1 cellular context compared by ENCODE assay signal in the genomic region with DNA sequence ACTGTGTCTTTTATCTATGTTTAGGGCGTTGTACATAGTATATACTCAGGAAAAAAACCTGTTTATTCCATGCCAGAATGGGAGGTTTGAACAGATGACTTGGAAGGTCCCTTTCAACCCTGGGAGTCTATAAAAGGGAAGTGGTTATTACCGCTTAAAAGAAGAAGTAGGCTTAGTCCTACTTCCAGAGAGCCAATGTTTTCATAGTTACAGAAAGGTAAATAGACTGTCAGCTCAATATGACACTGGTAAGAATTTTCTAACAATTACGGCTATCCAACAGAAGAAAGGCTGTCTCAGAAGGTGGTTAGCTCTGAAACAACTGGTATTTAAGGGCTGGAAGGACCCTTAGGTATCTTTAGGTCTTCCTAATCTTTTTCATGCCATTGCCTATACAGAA.
TF ChIP-seq lines count a peak whose summit lies in the region.

No MANE protein-coding gene starts in this region.

TF ChIP-seq in endothelial cell of umbilical vein, 7 proteins besides CTCF, POLR2A, EP300 and RAD21:
- no peak for TF ChIP-seq POLR2AphosphoS5 (IDR thresholded peaks at IDR 0.05; ENCODE audit: insufficient read depth, low read depth, low read length)
- TF ChIP-seq EZH2 (IDR thresholded peaks at IDR 0.05; ENCODE audit: borderline replicate concordance, low read depth, low read length, severe bottlenecking) = no peak
- no peak for TF ChIP-seq GATA2 (IDR thresholded peaks at IDR 0.05; ENCODE audit: insufficient read depth, insufficient read length, low read depth, low read length)
- TF ChIP-seq FOS (IDR thresholded peaks at IDR 0.05; ENCODE audit: borderline replicate concordance, insufficient read depth, low read length) = no peak
- TF ChIP-seq JUN (IDR thresholded peaks at IDR 0.05; ENCODE audit: borderline replicate concordance, insufficient read depth, insufficient read length, low read depth) = no peak
- TF ChIP-seq MYC (IDR thresholded peaks at IDR 0.05; ENCODE audit: low read depth, low read length) = no peak
- TF ChIP-seq, protein P1, sequence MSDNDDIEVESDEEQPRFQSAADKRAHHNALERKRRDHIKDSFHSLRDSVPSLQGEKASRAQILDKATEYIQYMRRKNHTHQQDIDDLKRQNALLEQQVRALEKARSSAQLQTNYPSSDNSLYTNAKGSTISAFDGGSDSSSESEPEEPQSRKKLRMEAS (IDR thresholded peaks at IDR 0.05; ENCODE audit: insufficient read depth, insufficient read length) = no peak
